ENCODE assay signal across 9 cellular contexts in genomic region chr17:58338907-58339774, GRCh38. TPM values are rescaled to one million over a fixed set of nuclear protein-coding genes. Genes with fewer than 3 reads are reported as not detected.
DNase-seq lines count a peak whose midpoint lies in the region; ATAC-seq and TF ChIP-seq lines count a peak whose summit lies in the region.
"Had no signal": no experiment of that assay in that cellular context is flagged by ENCODE, and none has a peak within 500 bp of the region (broad histone marks: within the 10 kb centered on the region; RNA-seq: fewer than 3 reads in every experiment).

No MANE protein-coding gene starts in this region.

- H3K27me3 Mint-ChIP-seq in stimulated activated naive CD8-positive, alpha-beta T cell treated with anti-CD3 and anti-CD28 coated beads, Interleukin-15, Interleukin-2, amounts not matched to agents 100 ng/mL and 50 ng/mL, for 24 hours: no peaks in the 10 kb centered on the region

- peaks cover 73% of the 10 kb centered on the region for H3K4me1 Mint-ChIP-seq in stimulated activated naive CD8-positive, alpha-beta T cell treated with anti-CD3 and anti-CD28 coated beads, Interleukin-15, Interleukin-2, amounts not matched to agents 100 ng/mL and 50 ng/mL, for 24 hours (ENCODE audit: low read depth)

- H3K4me1 ChIP-seq in SJSA1 (replicated peaks) (peaks cover 33% of the 10 kb centered on the region), breast epithelium (peaks cover 12 to 22% of the 10 kb centered on the region in 2 donors), liver (ENCODE audit: control insufficient read depth in 4 of 4, insufficient read depth in 4 of 4, low read length in 3 of 4) (peaks cover 0 to 3% (median under 1%) of the 10 kb centered on the region in 4 donors)

- H3K36me3 ChIP-seq in SJSA1 (peaks cover 6% of the 10 kb centered on the region), breast epithelium (no peaks in the 10 kb centered on the region), liver (ENCODE audit: control insufficient read depth in 4 of 4, insufficient read depth in 3 of 4, low read depth in 1 of 4, low read length in 3 of 4) (peaks cover 0 to 6% (median 2%) of the 10 kb centered on the region in 4 donors)

- TF ChIP-seq RAD21 in liver (IDR thresholded peaks at IDR 0.05): no peak

- H3K4me3 ChIP-seq in SJSA1 (peak overlapping the region; percentile 16), breast epithelium (peak overlapping the region in 1 of 3 donors; percentile 10), liver (ENCODE audit: low read depth in 1 of 3, low read length in 3 of 3) (no peak overlapping the region)

- TF ChIP-seq CTCF in breast epithelium (IDR thresholded peaks at IDR 0.05) (no peak), liver (IDR thresholded peaks at IDR 0.05; ENCODE audit: low read depth, low read length, missing input control) (no peak)

- no peak overlapping the region for H3K9ac ChIP-seq in liver (ENCODE audit: low read depth in 1 of 2, low read length in 2 of 2)

- TF ChIP-seq POLR2A in breast epithelium (IDR thresholded peaks at IDR 0.05): no peak

- peak overlapping the region; percentile 56; the same call in 1 of the 2 replicates for H3K27ac ChIP-seq in SJSA1
- H3K27ac ChIP-seq in breast epithelium: peak overlapping the region; percentile 81 to 89
- H3K27ac ChIP-seq in liver (ENCODE audit: low read depth in 1 of 2, low read length in 2 of 2): peak overlapping the region; percentile 76 to 86

- WGBS in liver: 55% methylated on average over 9 of the region's 9 CpGs

- intact Hi-C loops in breast epithelium (cut with DNase I; ENCODE audit: low total_unique reads): no loop called here

- peak overlapping the region; percentile 99 for H3K27ac Mint-ChIP-seq in stimulated activated naive CD8-positive, alpha-beta T cell treated with anti-CD3 and anti-CD28 coated beads, Interleukin-15, Interleukin-2, amounts not matched to agents 100 ng/mL and 50 ng/mL, for 24 hours

- H3K36me3 Mint-ChIP-seq in stimulated activated naive CD8-positive, alpha-beta T cell treated with anti-CD3 and anti-CD28 coated beads, Interleukin-15, Interleukin-2, amounts not matched to agents 100 ng/mL and 50 ng/mL, for 24 hours (ENCODE audit: low read depth): peaks cover 55% of the 10 kb centered on the region

- H3K9me3 ChIP-seq in SJSA1 (replicated peaks): no peaks in the 10 kb centered on the region
- no peaks in the 10 kb centered on the region for H3K9me3 ChIP-seq in breast epithelium
- no peaks in the 10 kb centered on the region for H3K9me3 ChIP-seq in liver (ENCODE audit: control insufficient read depth in 4 of 4, low read length in 3 of 4)

- H3K27me3 ChIP-seq in SJSA1 (replicated peaks) (no peaks in the 10 kb centered on the region), breast epithelium (no peaks in the 10 kb centered on the region), liver (ENCODE audit: control insufficient read depth in 4 of 4, insufficient read depth in 4 of 4, low read length in 3 of 4) (no peaks in the 10 kb centered on the region)

- peak overlapping the region; percentile 92 for H3K4me3 Mint-ChIP-seq in stimulated activated naive CD8-positive, alpha-beta T cell treated with anti-CD3 and anti-CD28 coated beads, Interleukin-15, Interleukin-2, amounts not matched to agents 100 ng/mL and 50 ng/mL, for 24 hours

- DNase-seq in GDM1 (lab: John Stamatoyannopoulos, UW) (peak; percentile 85), SJSA1 (ENCODE audit: low read depth in 1 of 2, low spot score in 2 of 2) (peak; percentile 45 to 81), breast epithelium (ENCODE audit: low spot score in 2 of 2) (no peak), cerebellar nuclear complex (lab: John Stamatoyannopoulos, UW) (no peak)

- ATAC-seq in HG02885 (IDR thresholded peaks at IDR 0.05; ENCODE audit: poor library complexity, unreplicated experiment) (peak; percentile 36), GM18861 (IDR thresholded peaks at IDR 0.05; ENCODE audit: unreplicated experiment) (no peak)

- no peaks in the 10 kb centered on the region for H3K9me3 Mint-ChIP-seq in stimulated activated naive CD8-positive, alpha-beta T cell treated with anti-CD3 and anti-CD28 coated beads, Interleukin-15, Interleukin-2, amounts not matched to agents 100 ng/mL and 50 ng/mL, for 24 hours

TF ChIP-seq in liver, 16 proteins besides CTCF, POLR2A, EP300 and RAD21:
- no peak for TF ChIP-seq NR2F2 (IDR thresholded peaks at IDR 0.05)
- no peak for TF ChIP-seq MAX (IDR thresholded peaks at IDR 0.05)
- TF ChIP-seq REST (IDR thresholded peaks at IDR 0.05): no peak
- no peak for TF ChIP-seq ZBTB33 (IDR thresholded peaks at IDR 0.05)
- TF ChIP-seq HNF4A (conservative IDR thresholded peaks at IDR 0.05): no peak
- TF ChIP-seq TAF1 (conservative IDR thresholded peaks at IDR 0.05): no peak
- TF ChIP-seq ATF3 (IDR thresholded peaks at IDR 0.05): no peak
- no peak for TF ChIP-seq GABPA (IDR thresholded peaks at IDR 0.05 in 1 of 2, conservative IDR thresholded peaks at IDR 0.05 in 1 of 2)
- no peak for TF ChIP-seq FOXA1 (IDR thresholded peaks at IDR 0.05)
- TF ChIP-seq YY1 (IDR thresholded peaks at IDR 0.05): no peak

RNA-seq across cellular contexts. Expression of gene TSPOAP1, which starts 10.5 kb away (rescaled TPM):
- total RNA-seq in SJSA1 (2014; rRNA removed; shearing (Covaris generic)): 0.05 TPM in 1 of 2 replicates, not detected in the other
- total RNA-seq in breast epithelium (10 to 100 TPM in 2 of 3 donors, 1 to 10 TPM in 1; 2.6 to 42.1 (median 26.9) TPM), liver (1 to 10 TPM; 2.0 to 4.6 TPM)
- 1 to 10 TPM; 1.5 to 3.1 TPM for polyA plus RNA-seq in liver
- total RNA-seq: NCI-H460 had no signal

RNA-seq across cellular contexts. Expression of gene SUPT4H1, which starts 12.9 kb away (rescaled TPM):
- 73.9 and 81.0 TPM in 2 replicates for total RNA-seq in SJSA1 (2014; rRNA removed; shearing (Covaris generic))
- 10 to 100 TPM; 46.4 to 61.6 (median 48.2) TPM for total RNA-seq in breast epithelium
- 10 to 100 TPM; 23.3 to 48.1 TPM for total RNA-seq in liver
- polyA plus RNA-seq in liver: 10 to 100 TPM; 32.8 to 59.1 TPM

RNA-seq across cellular contexts. Expression of gene MPO, which starts 58.4 kb away (rescaled TPM):
- not detected in 2 replicates for total RNA-seq in SJSA1 (2014; rRNA removed; shearing (Covaris generic))
- total RNA-seq in breast epithelium (under 1 TPM in 1 of 3 donors, not detected in 2; 0.16 TPM), liver (100 to 1,000 TPM in 1 of 2 donors, under 1 TPM in 1; 0.17 to 221 TPM)
- polyA plus RNA-seq in liver: under 1 TPM; 0.14 to 0.87 TPM
- total RNA-seq: NCI-H460 had no signal

Comparison
In these comparisons a context has a peak if more than half of its experiments do, and no peak if none do; other contexts are left out.
1. DNase-seq: peak in GDM1 (single experiment) and SJSA1 (2 of 2); none in breast epithelium (0 of 2) and cerebellar nuclear complex (0 of 2).
2. Peak in every context shown above with its lines, with median percentiles within 50 percentile points of each other: H3K27ac ChIP-seq.